8 cellular contexts compared by ENCODE assay signal in the genomic region with DNA sequence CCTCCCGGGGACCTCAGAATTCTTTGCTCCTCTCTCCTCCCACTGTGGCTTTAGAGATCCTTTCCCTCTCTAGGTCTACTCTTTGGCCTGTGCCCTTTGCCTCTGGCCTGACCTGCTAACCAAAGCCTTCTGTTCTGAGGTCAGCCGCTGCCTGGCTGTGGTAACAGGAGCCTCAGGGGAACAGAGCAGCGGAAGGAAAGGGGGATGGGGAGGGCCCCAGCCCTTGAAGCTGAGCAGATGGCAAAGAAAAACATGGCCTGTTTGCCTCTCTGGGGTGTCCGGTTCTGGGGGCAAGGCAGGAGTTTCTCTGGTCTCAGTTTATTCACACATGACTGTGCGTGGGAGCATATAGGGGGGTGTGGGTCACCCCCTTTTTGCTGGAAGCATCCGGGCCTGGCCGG. TPM values are rescaled to one million over a fixed set of nuclear protein-coding genes. Genes with fewer than 3 reads are reported as not detected.
DNase-seq lines count a peak whose midpoint lies in the region; ATAC-seq and TF ChIP-seq lines count a peak whose summit lies in the region.

No MANE protein-coding gene starts in this region.

- no peak for TF ChIP-seq CTCF in natural killer cell (IDR thresholded peaks at IDR 0.05)

- ATAC-seq in GM18502 (IDR thresholded peaks at IDR 0.05; ENCODE audit: poor library complexity, unreplicated experiment) (peak; percentile 78), GM21825 (IDR thresholded peaks at IDR 0.05; ENCODE audit: unreplicated experiment) (peak; percentile 94), natural killer cell (peak; percentile 52 to 85 (median 55))

- H3K27ac Mint-ChIP-seq in natural killer cell = peak overlapping the region in 1 of 2 donors; percentile 67

- no peaks in the 10 kb centered on the region for H3K36me3 Mint-ChIP-seq in natural killer cell

- peak overlapping the region; percentile 70 for H3K4me3 Mint-ChIP-seq in natural killer cell

- peak; percentile 85 for DNase-seq in MV-4-11 (lab: John Stamatoyannopoulos, UW)
- DNase-seq in activated naive CD4-positive, alpha-beta T cell treated with anti-CD3 and anti-CD28 coated beads, Interleukin-2, amount 50 U/mL, for 16 hours = peak; percentile 21
- no peak for DNase-seq in natural killer cell
- DNase-seq in stimulated activated naive CD4-positive, alpha-beta T cell treated with Interleukin-2 at 50 U/mL for 16 hours (lab: John Stamatoyannopoulos, UW) = no peak
- no peak for DNase-seq in NCI-H226
- no peak for DNase-seq in NCI-H345 treated with DMSO at 0.1 percent for 48 hours (lab: John Stamatoyannopoulos, UW; ENCODE audit: unreplicated experiment)

- H3K4me1 Mint-ChIP-seq in natural killer cell = peaks cover 17 to 24% of the 10 kb centered on the region in 2 donors

- H3K27me3 Mint-ChIP-seq in natural killer cell (ENCODE audit: low read depth in 2 of 2) = no peaks in the 10 kb centered on the region

- no peaks in the 10 kb centered on the region for H3K9me3 Mint-ChIP-seq in natural killer cell

- intact Hi-C loops in natural killer cell (cut with micrococcal nuclease) = no loop called here

RNA-seq across cellular contexts. Expression of gene COL26A1, which starts 28.2 kb away (rescaled TPM):
- under 1 TPM in 1 of 3 donors, not detected in 2; 0.16 TPM for total RNA-seq in natural killer cell

Comparison
In these comparisons a context has a peak if more than half of its experiments do, and no peak if none do; other contexts are left out.
1. DNase-seq: peak in MV-4-11 (single experiment) and activated naive CD4-positive, alpha-beta T cell treated with anti-CD3 and anti-CD28 coated beads, Interleukin-2, amount 50 U/mL, for 16 hours (single experiment); none in natural killer cell (single experiment), stimulated activated naive CD4-positive, alpha-beta T cell treated with Interleukin-2 at 50 U/mL for 16 hours (single experiment), NCI-H226 (single experiment) and NCI-H345 treated with DMSO at 0.1 percent for 48 hours (single experiment).
2. Peak in every context shown above with its lines, with median percentiles within 50 percentile points of each other: ATAC-seq.